Comparison of ENCODE assay signal across 14 cellular contexts in the genomic region with DNA sequence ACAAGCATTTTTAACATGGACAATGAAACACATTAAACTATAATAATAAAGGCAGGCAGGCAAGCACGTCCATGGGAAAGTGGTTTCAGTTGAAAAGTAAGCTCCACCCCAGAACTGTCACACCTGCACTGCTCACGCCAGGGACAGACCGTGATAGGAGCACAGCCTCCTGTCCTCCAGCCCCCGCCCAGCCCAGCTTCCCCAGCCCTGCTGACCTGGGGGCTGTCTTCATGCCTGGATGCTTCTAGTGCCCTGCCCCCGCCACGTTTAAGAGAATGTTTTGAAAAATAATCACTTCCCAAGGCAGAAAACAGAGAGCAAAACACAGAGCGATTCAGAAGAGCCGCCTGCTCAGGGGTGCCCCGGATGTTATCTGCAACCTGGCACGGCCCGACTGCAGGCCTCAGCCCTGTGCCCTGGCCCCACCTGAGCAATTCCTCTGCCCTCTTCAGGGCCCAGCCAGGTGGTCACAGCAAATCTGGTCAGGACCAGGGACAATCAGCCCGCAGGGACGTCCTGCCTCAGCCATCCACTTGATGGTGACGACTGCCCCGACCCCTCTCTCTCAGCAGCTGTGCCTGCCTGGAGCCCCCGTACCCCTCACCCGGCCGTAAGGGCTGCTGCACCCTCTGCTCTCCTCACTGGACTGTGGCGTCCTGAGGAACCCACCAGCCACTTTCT. TPM values are rescaled to one million over a fixed set of nuclear protein-coding genes. Genes with fewer than 3 reads are reported as not detected.
A peak's percentile ranks its signal among the peaks of the same experiment; 100 is the strongest.
DNase-seq lines count a peak whose midpoint lies in the region; ATAC-seq, FAIRE-seq and TF ChIP-seq lines count a peak whose summit lies in the region.
"Had no signal": no experiment of that assay in that cellular context is flagged by ENCODE, and none has a peak within 500 bp of the region (broad histone marks: within the 10 kb centered on the region; RNA-seq: fewer than 3 reads in every experiment).

No MANE protein-coding gene starts in this region.

- H2BK12ac ChIP-seq in H1 (ENCODE audit: low read depth, low read length), result no peak overlapping the region

- 77% methylated on average over 19 of the region's 19 CpGs; no CpG with 5 or more reads in 1 of the 2 experiments for WGBS in H1 (ENCODE audit: extremely low coverage in 1 of 2, insufficient coverage in 1 of 2, insufficient read length in 1 of 2, insufficient replicate concordance in 2 of 2, low coverage in 1 of 2, low lambda C conversion rate in 2 of 2, missing lambda C conversion rate in 1 of 2), 2 experiments

- CTCF ChIA-PET in H1 (lab: Charles Lee; ENCODE audit: partially characterized antibody), result interaction anchor here (1.4 to 1.6 kb wide), 2 partner anchors 8 to 65 kb away, joined by 4 to 5 read pairs; no protein-coding TSS in a partner anchor

- H2BK5ac ChIP-seq in H1 (ENCODE audit: low read depth, low read length), result no peak overlapping the region

- H2BK20ac ChIP-seq in H1 (ENCODE audit: low read length), result no peak overlapping the region

- TF ChIP-seq RAD21 in H1 (IDR thresholded peaks at IDR 0.05 in 1 of 2, conservative IDR thresholded peaks at IDR 0.05 in 1 of 2; ENCODE audit: low read depth in 2 of 2, low read length in 2 of 2), result no peak

- H3K36me3 Mint-ChIP-seq in GM23338 (ENCODE audit: low read depth) (peaks cover 25% of the 10 kb centered on the region), osteocyte (ENCODE audit: unreplicated experiment) (peaks cover 8% of the 10 kb centered on the region)

- no peak for FAIRE-seq in H1 (lab: Jason Lieb, UNC)

- H3K9me2 ChIP-seq in GM23338 (ENCODE audit: insufficient read depth), result no peaks in the 10 kb centered on the region

- no peak for TF ChIP-seq EP300 in H1 (IDR thresholded peaks at IDR 0.05; ENCODE audit: borderline replicate concordance in 1 of 2, low read depth in 2 of 2, low read length in 2 of 2)

- H3K4me1 Mint-ChIP-seq in GM23338 (peaks cover 19% of the 10 kb centered on the region), osteocyte (ENCODE audit: unreplicated experiment) (peaks cover 8% of the 10 kb centered on the region)

- TF ChIP-seq POLR2A in H1 (IDR thresholded peaks at IDR 0.05; ENCODE audit: control extremely low read depth in 1 of 2, low read depth in 2 of 2, low read length in 2 of 2), result no peak

- H2BK15ac ChIP-seq in H1 (ENCODE audit: low read length), result no peak overlapping the region

- 0 out of 2 replicates have a peak, but pooled peaks cover 3% of the 10 kb centered on the region for H3F3A ChIP-seq in GM23338 (replicated peaks; ENCODE audit: low read depth)

- no peak overlapping the region for H3K4me2 ChIP-seq in GM23338
- no peak overlapping the region for H3K4me2 ChIP-seq in H1 (ENCODE audit: insufficient read depth in 1 of 2, low read depth in 2 of 2, low read length in 2 of 2)
- H3K4me2 ChIP-seq: smooth muscle cell had no signal

- no peaks in the 10 kb centered on the region for H3K27me3 ChIP-seq in GM23338 (ENCODE audit: insufficient read depth)
- no peaks in the 10 kb centered on the region for H3K27me3 ChIP-seq in H1 (replicated peaks in 1 of 4; ENCODE audit: control insufficient read depth in 3 of 4, extremely low read depth in 1 of 4, insufficient read depth in 3 of 4, low read length in 3 of 4)

- no peak overlapping the region for H4K91ac ChIP-seq in H1 (replicated peaks; ENCODE audit: insufficient read length, low read length)

- H3K4me1 ChIP-seq in GM23338 (ENCODE audit: insufficient read depth), result no peaks in the 10 kb centered on the region; the same call in 1 of the 2 replicates
- peaks cover 0 to 9% (median 5%) of the 10 kb centered on the region in 4 experiments; a peak in 4 of 7 replicates for H3K4me1 ChIP-seq in H1 (replicated peaks in 1 of 4; ENCODE audit: control insufficient read depth in 3 of 4, insufficient read depth in 4 of 4, low read length in 3 of 4)

- no peak overlapping the region for H3K18ac ChIP-seq in H1 (ENCODE audit: extremely low read depth, low read length)

- no peak overlapping the region for H4K5ac ChIP-seq in H1 (ENCODE audit: insufficient read length, low read depth, low read length)

- H3K14ac ChIP-seq in H1 (ENCODE audit: insufficient read length), result no peak overlapping the region

- H3K4me3 ChIP-seq in GM23338 (no peak overlapping the region), H1 (ENCODE audit: extremely low read depth in 1 of 4, insufficient read depth in 2 of 4, low read depth in 3 of 4, low read length in 4 of 4) (no peak overlapping the region)
- H3K4me3 ChIP-seq: GM23248, smooth muscle cell had no signal

- no peak overlapping the region for H2BK120ac ChIP-seq in H1 (replicated peaks; ENCODE audit: low read depth, low read length)

- no peak overlapping the region for H3K56ac ChIP-seq in H1 (replicated peaks; ENCODE audit: insufficient read length, low read depth, low read length)

- H3K27ac ChIP-seq in GM23338 (ENCODE audit: low read depth) (no peak overlapping the region), H1 (ENCODE audit: low read depth, low read length) (no peak overlapping the region)
- H3K27ac ChIP-seq: C4-2B, GM23248 had no signal

- no peaks in the 10 kb centered on the region for H3K79me2 ChIP-seq in GM23338 (replicated peaks; ENCODE audit: insufficient read depth)
- H3K79me2 ChIP-seq in H1 (ENCODE audit: control insufficient read depth in 1 of 2, insufficient read depth in 2 of 2, low read length in 2 of 2), result no peaks in the 10 kb centered on the region

- H3K36me3 ChIP-seq in GM23338 (ENCODE audit: insufficient read depth) (no peaks in the 10 kb centered on the region), H1 (ENCODE audit: control insufficient read depth in 2 of 4, insufficient read depth in 4 of 4, low read length in 3 of 4) (no peaks in the 10 kb centered on the region)

- H3K27ac Mint-ChIP-seq in GM23338, result no peak overlapping the region
- H3K27ac Mint-ChIP-seq in osteocyte (ENCODE audit: unreplicated experiment), result no peak overlapping the region

- H2AFZ ChIP-seq in GM23338, result no peak overlapping the region
- no peak overlapping the region for H2AFZ ChIP-seq in H1 (ENCODE audit: low read length)
- H2AFZ ChIP-seq: GM23248 had no signal

- no peaks in the 10 kb centered on the region for H3K79me1 ChIP-seq in H1 (ENCODE audit: low read depth, low read length)

- peaks cover 0 to 17% of the 10 kb centered on the region in 2 experiments; a peak in 1 of 4 replicates for H3K9me3 ChIP-seq in H1 (ENCODE audit: insufficient read depth in 2 of 2, low read depth in 1 of 2, low read length in 1 of 2)

- H3K9ac ChIP-seq in H1 (replicated peaks in 1 of 4; ENCODE audit: extremely low read depth in 1 of 4, low read depth in 3 of 4, low read length in 3 of 4), result no peak overlapping the region; a peak in 1 of 7 replicates
- H3K9ac ChIP-seq: GM23248 had no signal

- H3K23me2 ChIP-seq in H1 (ENCODE audit: low read depth, low read length), result no peaks in the 10 kb centered on the region

- peak overlapping the region; percentile 60; the same call in 1 of the 2 replicates for H4K8ac ChIP-seq in H1 (ENCODE audit: extremely low read depth, insufficient read depth, low read length)

- POLR2A ChIA-PET in H1 (lab: Charles Lee; ENCODE audit: partially characterized antibody), result no interaction called here

- H2AK5ac ChIP-seq in H1 (ENCODE audit: low read depth, low read length), result no peak overlapping the region

- H3K9me3 Mint-ChIP-seq in GM23338 (peaks cover 16% of the 10 kb centered on the region), osteocyte (ENCODE audit: unreplicated experiment) (no peaks in the 10 kb centered on the region)

- TF ChIP-seq CTCF in GM23338 (conservative IDR thresholded peaks at IDR 0.05; ENCODE audit: low read depth in 2 of 2) (no peak), H1 (IDR thresholded peaks at IDR 0.05; ENCODE audit: control extremely low read depth in 1 of 3, insufficient read depth in 1 of 3, low read depth in 1 of 3, low read length in 3 of 3) (no peak), osteocyte (IDR thresholded peaks at IDR 0.05) (no peak)

- H3K4me3 Mint-ChIP-seq in GM23338 (no peak overlapping the region), osteocyte (ENCODE audit: unreplicated experiment) (no peak overlapping the region)

- DNase-seq in GM23338 (ENCODE audit: low spot score), result peak; percentile 24
- peak; percentile 48 for DNase-seq in NCI-H510A treated with DMSO at 0.1 percent for 48 hours (lab: John Stamatoyannopoulos, UW)
- no peak for DNase-seq in H1 (ENCODE audit: low read depth in 1 of 2, low spot score in 2 of 2)
- peak; percentile 56 for DNase-seq in osteocyte (ENCODE audit: extremely low spot score, unreplicated experiment)
- DNase-seq in GM03348 (ENCODE audit: low spot score), result no peak
- DNase-seq in HUDEP-2 (lab: John Stamatoyannopoulos, UW; ENCODE audit: unreplicated experiment in 76 of 76), result no peak
- DNase-seq in RKO (ENCODE audit: low spot score), result no peak
- DNase-seq: effector CD4-positive, alpha-beta T cell; GM23248; NCI-H2171 treated with DMSO at 0.1 percent for 48 hours; SW 1271 had no signal

- H4K20me1 ChIP-seq in GM23338 (replicated peaks; ENCODE audit: insufficient read depth) (no peaks in the 10 kb centered on the region), H1 (replicated peaks in 1 of 2; ENCODE audit: control insufficient read depth in 1 of 2, insufficient read depth in 2 of 2, low read length in 2 of 2) (no peaks in the 10 kb centered on the region)

- H3K4ac ChIP-seq in H1 (replicated peaks; ENCODE audit: insufficient read length, low read depth, low read length), result no peak overlapping the region

- H3K27me3 Mint-ChIP-seq in GM23338 (ENCODE audit: insufficient read depth, low read depth, poor library complexity) (peaks cover 8% of the 10 kb centered on the region), osteocyte (ENCODE audit: unreplicated experiment) (no peaks in the 10 kb centered on the region)

- H3K23ac ChIP-seq in H1 (ENCODE audit: insufficient read length), result no peak overlapping the region

- ATAC-seq in GM23338, result peak; percentile 43
- ATAC-seq in GM18873 (IDR thresholded peaks at IDR 0.05; ENCODE audit: low FRiP score, unreplicated experiment), result no peak

TF ChIP-seq in GM23338, 12 proteins besides CTCF, POLR2A, EP300 and RAD21 (continues in another document):
- no peak for TF ChIP-seq STAT1 (IDR thresholded peaks at IDR 0.05; ENCODE audit: unreplicated experiment)

TF ChIP-seq in H1, 55 proteins besides CTCF, POLR2A, EP300 and RAD21 (continues in another document):
- TF ChIP-seq SP1 (IDR thresholded peaks at IDR 0.05; ENCODE audit: low read depth, low read length), result no peak
- TF ChIP-seq YY1 (IDR thresholded peaks at IDR 0.05; ENCODE audit: low read depth, low read length), result no peak

RNA-seq across cellular contexts. Expression of a gene that starts 30.4 kb away (rescaled TPM):
- total RNA-seq in GM23338 (2014; rRNA removed; shearing (Covaris generic)), result 16.3 and 17.3 TPM in 2 replicates
- polyA plus RNA-seq in GM23338 (2016; fragmentation: Nextera tagmentation; extraction: Ambion mirVana) (31.9 and 34.1 TPM in 2 replicates), H1 (2011; rRNA removed) (12.2 and 13.7 TPM in 2 replicates)
- 32.7 and 40.2 TPM in 2 replicates for total RNA-seq in H1 (2021; fragmentation: NEBNext Ultra II Directional; extraction: Animal tissue kit (Norgen Biotek cat#: 25700))
- polyA plus RNA-seq in H1 (2011; cell fraction: cytosol; rRNA removed), result 19.4 TPM
- 11.4 TPM for polyA plus RNA-seq in H1 (2011; cell fraction: nucleus; rRNA removed)
- polyA plus RNA-seq in H1 (2012, experiment 1 of 2), result 20.8 to 26.7 TPM (median 24.0 TPM) in 4 replicates
- polyA plus RNA-seq in H1 (2012, experiment 2 of 2), result 30.1 TPM
- 25.8 TPM for polyA plus RNA-seq in H1 (2013, experiment 1 of 2)
- 25.8 TPM for polyA plus RNA-seq in H1 (2013, experiment 2 of 2)
- polyA minus RNA-seq in H1 (2011; rRNA and poly(A)+ RNA removed), result 10.3 and 10.4 TPM in 2 replicates
- 8.7 TPM for polyA minus RNA-seq in H1 (2011; cell fraction: cytosol; rRNA and poly(A)+ RNA removed)
- 6.1 TPM for polyA minus RNA-seq in H1 (2011; cell fraction: nucleus; rRNA and poly(A)+ RNA removed)
- 48.5 and 54.0 TPM in 2 replicates for total RNA-seq in osteocyte

Comparison
In these comparisons a context has a peak if more than half of its experiments do, and no peak if none do; other contexts are left out.
1. DNase-seq: peak in GM23338 (single experiment), NCI-H510A treated with DMSO at 0.1 percent for 48 hours (single experiment) and osteocyte (single experiment); none in H1 (0 of 2), GM03348 (single experiment), HUDEP-2 (0 of 76) and RKO (single experiment).